Comparison of ENCODE assay signal across 17 cellular contexts in the genomic region with DNA sequence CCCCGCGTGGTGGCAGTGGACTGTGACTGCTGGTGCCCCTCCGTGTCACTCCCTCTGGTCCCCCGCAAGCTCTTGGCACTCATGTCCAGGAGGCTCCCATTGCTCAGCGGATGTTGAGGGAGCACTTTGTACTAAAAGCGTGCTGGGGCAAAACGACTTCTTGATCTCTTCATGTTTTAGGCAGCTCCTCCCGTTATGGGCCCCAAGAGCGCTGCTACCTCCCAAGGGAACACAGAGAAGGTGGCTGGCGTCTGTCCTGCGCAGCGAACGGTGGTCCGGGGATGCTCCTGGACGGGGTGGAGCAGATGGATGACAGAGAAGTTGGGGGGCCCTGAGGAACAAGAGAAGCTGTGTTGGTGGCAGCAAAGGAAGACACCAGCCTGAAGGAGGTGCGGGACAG.
A peak's percentile ranks its signal among the peaks of the same experiment; 100 is the strongest.
DNase-seq lines count a peak whose midpoint lies in the region; ATAC-seq and TF ChIP-seq lines count a peak whose summit lies in the region.
"Had no signal": no experiment of that assay in that cellular context is flagged by ENCODE, and none has a peak within 500 bp of the region (broad histone marks: within the 10 kb centered on the region; RNA-seq: fewer than 3 reads in every experiment).

No MANE protein-coding gene starts in this region.

- H3K27me3 Mint-ChIP-seq in memory B cell, result peaks cover 2% of the 10 kb centered on the region

- peak overlapping the region; percentile 9; the same call in 1 of the 2 replicates for H3K4me2 ChIP-seq in OCI-LY1 (ENCODE audit: low read length)

- peak overlapping the region; percentile 87 for H3K4me3 Mint-ChIP-seq in memory B cell
- H3K4me3 Mint-ChIP-seq: activated naive CD4-positive, alpha-beta T cell treated with anti-CD3 and anti-CD28 coated beads for 36 hours had no signal

- no peak overlapping the region for H2AFZ ChIP-seq in OCI-LY1 (ENCODE audit: low read length)
- H2AFZ ChIP-seq: GM23248 had no signal

- H3K36me3 Mint-ChIP-seq in memory B cell, result no peaks in the 10 kb centered on the region

- TF ChIP-seq POLR2A in sigmoid colon (IDR thresholded peaks at IDR 0.05), result no peak

- H3K79me2 ChIP-seq in OCI-LY1 (ENCODE audit: insufficient read depth, low read length), result no peaks in the 10 kb centered on the region

- H3F3A ChIP-seq in OCI-LY1 (ENCODE audit: insufficient read depth, low read length), result no peaks in the 10 kb centered on the region

- H3K9me3 Mint-ChIP-seq in memory B cell, result no peaks in the 10 kb centered on the region
- H3K9me3 Mint-ChIP-seq: activated naive CD4-positive, alpha-beta T cell treated with anti-CD3 and anti-CD28 coated beads for 36 hours had no signal

- H3K36me3 ChIP-seq in OCI-LY1 (ENCODE audit: insufficient read depth, low read length) (no peaks in the 10 kb centered on the region), upper lobe of right lung (no peaks in the 10 kb centered on the region), sigmoid colon (no peaks in the 10 kb centered on the region)
- H3K36me3 ChIP-seq: left lung, neutrophil had no signal

- no peaks in the 10 kb centered on the region for H4K20me1 ChIP-seq in OCI-LY1 (ENCODE audit: insufficient read depth, low read length)

- H3K9me3 ChIP-seq in OCI-LY1 (ENCODE audit: low read length) (no peaks in the 10 kb centered on the region), upper lobe of right lung (no peaks in the 10 kb centered on the region), sigmoid colon (no peaks in the 10 kb centered on the region)
- H3K9me3 ChIP-seq: left lung, neutrophil had no signal

- no peak overlapping the region for H3K27ac Mint-ChIP-seq in memory B cell
- H3K27ac Mint-ChIP-seq: activated naive CD4-positive, alpha-beta T cell treated with anti-CD3 and anti-CD28 coated beads for 36 hours had no signal

- H3K27ac ChIP-seq in OCI-LY1 (ENCODE audit: low read depth, low read length, poor library complexity, severe bottlenecking), result no peak overlapping the region
- no peak overlapping the region for H3K27ac ChIP-seq in upper lobe of right lung
- no peak overlapping the region for H3K27ac ChIP-seq in sigmoid colon
- H3K27ac ChIP-seq: GM23248, left lung, neutrophil had no signal

- 79 to 88% methylated on average over 16 of the region's 16 CpGs for WGBS in sigmoid colon, 2 donors

- in situ Hi-C loops in GM13976 (cut with MboI; ENCODE audit: low sequenced_read_pairs, unreplicated experiment), result no loop called here

- DNase-seq in Right ventricle myocardium inferior (ENCODE audit: missing footprints), result peak; percentile 18
- no peak for DNase-seq in left ventricle myocardium superior
- DNase-seq in memory B cell (ENCODE audit: low spot score in 2 of 2), result no peak
- peak; percentile 57 for DNase-seq in upper lobe of right lung
- DNase-seq in GM13976 (ENCODE audit: low spot score), result no peak
- DNase-seq in pons (ENCODE audit: low spot score), result no peak
- DNase-seq in sigmoid colon, result no peak
- DNase-seq: activated CD4-positive, alpha-beta T cell treated with anti-CD3 and anti-CD28 coated beads, Interleukin-2, amount 50 U/mL, for 1 hour; activated naive CD4-positive, alpha-beta T cell treated with anti-CD3 and anti-CD28 coated beads for 36 hours; left lung; NCI-H1436 treated with DMSO at 0.1 percent for 48 hours; NCI-H2171 treated with DMSO at 0.1 percent for 48 hours; NCI-H526; SW 1271 had no signal

- H3K9ac ChIP-seq in OCI-LY1 (ENCODE audit: low read length), result no peak overlapping the region
- H3K9ac ChIP-seq: GM23248 had no signal

- ATAC-seq in Right ventricle myocardium inferior, result no peak
- ATAC-seq in left ventricle myocardium superior, result no peak
- peak; percentile 7 for ATAC-seq in memory B cell (ENCODE audit: low read depth)
- no peak for ATAC-seq in upper lobe of right lung
- ATAC-seq: left lung had no signal

- no peaks in the 10 kb centered on the region for H3K27me3 ChIP-seq in OCI-LY1 (ENCODE audit: insufficient read depth, low read length)
- H3K27me3 ChIP-seq in upper lobe of right lung, result no peaks in the 10 kb centered on the region
- H3K27me3 ChIP-seq in sigmoid colon, result no peaks in the 10 kb centered on the region
- H3K27me3 ChIP-seq: left lung had no signal

- TF ChIP-seq CTCF in OCI-LY1 (IDR thresholded peaks at IDR 0.05; ENCODE audit: low read length) (no peak), upper lobe of right lung (IDR thresholded peaks at IDR 0.05) (no peak), GM13976 (IDR thresholded peaks at IDR 0.05; ENCODE audit: borderline replicate concordance, control extremely low read depth, extremely low read depth, insufficient read depth, missing control alignments) (no peak), sigmoid colon (IDR thresholded peaks at IDR 0.05) (no peak)

- TF ChIP-seq EP300 in sigmoid colon (IDR thresholded peaks at IDR 0.05), result no peak

- H3K4me3 ChIP-seq in OCI-LY1 (ENCODE audit: low read depth, low read length, poor library complexity, severe bottlenecking), result no peak overlapping the region
- no peak overlapping the region for H3K4me3 ChIP-seq in upper lobe of right lung
- no peak overlapping the region for H3K4me3 ChIP-seq in sigmoid colon
- H3K4me3 ChIP-seq: GM23248, left lung had no signal

- no peaks in the 10 kb centered on the region for H3K9me2 ChIP-seq in OCI-LY1 (ENCODE audit: low read depth, low read length)

- intact Hi-C loops in Right ventricle myocardium inferior (cut with DNase I) (no loop called here), left ventricle myocardium superior (cut with micrococcal nuclease) (no loop called here), upper lobe of right lung (cut with DNase I) (no loop called here), sigmoid colon (cut with DNase I) (no loop called here)

- H3K4me1 ChIP-seq in OCI-LY1 (ENCODE audit: insufficient read depth, low read length, severe bottlenecking) (peaks cover 33% of the 10 kb centered on the region), upper lobe of right lung (no peaks in the 10 kb centered on the region), sigmoid colon (peaks cover 0 to 21% (median 16%) of the 10 kb centered on the region in 4 donors)

- peaks cover 34% of the 10 kb centered on the region for H3K4me1 Mint-ChIP-seq in memory B cell

Comparison
In these comparisons a context has a peak if more than half of its experiments do, and no peak if none do; other contexts are left out.
1. DNase-seq: peak in Right ventricle myocardium inferior (single experiment) and upper lobe of right lung (single experiment); none in left ventricle myocardium superior (single experiment), memory B cell (0 of 2), GM13976 (single experiment), pons (single experiment) and sigmoid colon (single experiment).